Comparison of ENCODE assay signal across 9 cellular contexts in the genomic region with DNA sequence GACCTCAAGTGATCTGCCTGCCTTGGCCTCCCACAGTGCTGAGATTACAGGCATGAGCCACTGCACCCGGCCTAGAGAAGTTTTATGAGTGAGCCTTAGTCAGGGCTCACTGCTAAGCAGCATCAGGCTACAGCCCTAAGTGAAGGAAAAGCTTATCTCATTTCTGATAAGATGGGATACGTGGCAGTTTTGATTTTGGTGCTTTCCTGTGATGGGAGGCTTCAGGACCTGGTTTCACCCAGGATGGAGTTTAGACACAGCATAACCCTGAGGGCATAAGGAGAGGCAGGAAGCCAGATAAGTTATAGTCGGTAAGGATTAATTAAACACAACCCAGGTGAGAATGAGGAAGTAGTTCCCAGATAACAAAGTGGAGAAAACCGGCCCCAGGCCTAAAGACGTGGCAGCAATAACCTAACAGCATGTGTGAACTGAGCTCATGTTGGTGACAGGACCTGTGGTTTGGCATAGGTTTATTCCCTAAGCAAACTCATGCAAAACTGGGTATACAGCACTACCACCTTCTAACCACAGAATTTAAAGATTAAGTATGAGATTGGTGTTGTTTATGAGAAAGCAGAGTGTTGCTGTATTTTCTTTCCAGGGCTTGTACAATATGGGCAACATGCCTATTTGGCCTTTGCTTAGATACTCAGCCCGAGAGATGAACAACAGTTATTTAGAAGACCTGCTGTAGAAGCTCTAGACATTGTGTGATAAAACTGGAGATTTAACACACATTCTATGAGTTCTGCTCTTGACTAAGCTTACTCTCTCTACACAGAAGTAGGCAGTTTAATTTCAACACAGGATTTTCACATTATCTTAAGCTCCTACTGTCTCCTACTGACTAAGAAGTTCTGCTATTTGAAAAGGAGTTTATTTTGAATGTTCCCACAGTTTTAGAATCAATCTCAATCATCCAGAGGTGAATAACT.
DNase-seq lines count a peak whose midpoint lies in the region; ATAC-seq lines count a peak whose summit lies in the region.
"Had no signal": no experiment of that assay in that cellular context is flagged by ENCODE, and none has a peak within 500 bp of the region (broad histone marks: within the 10 kb centered on the region; RNA-seq: fewer than 3 reads in every experiment).

No MANE protein-coding gene starts in this region.

- H3K27ac ChIP-seq in naive thymus-derived CD4-positive, alpha-beta T cell (ENCODE audit: low read depth, low read length) = no peak overlapping the region
- no peak overlapping the region for H3K27ac ChIP-seq in substantia nigra (ENCODE audit: low read depth, low read length, poor library complexity, severe bottlenecking)

- no peaks in the 10 kb centered on the region for H3K27me3 ChIP-seq in naive thymus-derived CD4-positive, alpha-beta T cell (ENCODE audit: control insufficient read depth in 2 of 2, insufficient read depth in 2 of 2, low read length in 2 of 2)

- H3K4me1 Mint-ChIP-seq in activated T-helper 17 cell treated with anti-CD3 and anti-CD28 coated beads, Interleukin-2, amount 50 U/mL, for 72 hours = peaks cover 6% of the 10 kb centered on the region
- H3K4me1 Mint-ChIP-seq in naive thymus-derived CD4-positive, alpha-beta T cell = peaks cover 5 to 11% (median 7%) of the 10 kb centered on the region in 7 donors

- H3K4me3 ChIP-seq in naive thymus-derived CD4-positive, alpha-beta T cell (ENCODE audit: low read length) = no peak overlapping the region

- ATAC-seq in GM18511 (IDR thresholded peaks at IDR 0.05; ENCODE audit: unreplicated experiment) = peak; percentile 78
- peak; percentile 53 for ATAC-seq in HG03432 (IDR thresholded peaks at IDR 0.05; ENCODE audit: unreplicated experiment)
- peak; percentile 91 for ATAC-seq in activated T-helper 17 cell treated with anti-CD3 and anti-CD28 coated beads, Interleukin-2, amount 50 U/mL, for 72 hours (replicated peaks)
- peak; percentile 76 for ATAC-seq in naive thymus-derived CD4-positive, alpha-beta T cell
- ATAC-seq in GM21526 (IDR thresholded peaks at IDR 0.05; ENCODE audit: low FRiP score, unreplicated experiment) = no peak

- peak overlapping the region; percentile 56 for H3K4me3 Mint-ChIP-seq in activated T-helper 17 cell treated with anti-CD3 and anti-CD28 coated beads, Interleukin-2, amount 50 U/mL, for 72 hours
- no peak overlapping the region for H3K4me3 Mint-ChIP-seq in naive thymus-derived CD4-positive, alpha-beta T cell
- H3K4me3 Mint-ChIP-seq: activated CD4-positive, alpha-beta T cell treated with anti-CD3 and anti-CD28 coated beads, Interleukin-2, amount 10 ng/mL, durations not matched to agents 24 days and 14 days had no signal

- no peaks in the 10 kb centered on the region for H3K36me3 Mint-ChIP-seq in activated T-helper 17 cell treated with anti-CD3 and anti-CD28 coated beads, Interleukin-2, amount 50 U/mL, for 72 hours (ENCODE audit: low read depth)
- H3K36me3 Mint-ChIP-seq in naive thymus-derived CD4-positive, alpha-beta T cell = no peaks in the 10 kb centered on the region

- H3K9me3 Mint-ChIP-seq in activated T-helper 17 cell treated with anti-CD3 and anti-CD28 coated beads, Interleukin-2, amount 50 U/mL, for 72 hours = no peaks in the 10 kb centered on the region
- H3K9me3 Mint-ChIP-seq in naive thymus-derived CD4-positive, alpha-beta T cell = peaks cover 0 to 8% (median 0%) of the 10 kb centered on the region in 11 donors
- H3K9me3 Mint-ChIP-seq: activated CD4-positive, alpha-beta T cell treated with anti-CD3 and anti-CD28 coated beads, Interleukin-2, amount 10 ng/mL, durations not matched to agents 24 days and 14 days had no signal

- peak overlapping the region; percentile 93 for H3K27ac Mint-ChIP-seq in activated T-helper 17 cell treated with anti-CD3 and anti-CD28 coated beads, Interleukin-2, amount 50 U/mL, for 72 hours
- H3K27ac Mint-ChIP-seq in naive thymus-derived CD4-positive, alpha-beta T cell = peak overlapping the region in 4 of 9 donors; percentile 18 to 33 (median 23)
- H3K27ac Mint-ChIP-seq: activated CD4-positive, alpha-beta T cell treated with anti-CD3 and anti-CD28 coated beads, Interleukin-2, amount 10 ng/mL, durations not matched to agents 24 days and 14 days had no signal

- DNase-seq in naive thymus-derived CD4-positive, alpha-beta T cell = peak in 3 of 9 donors; percentile 2 to 14 (median 7)
- DNase-seq in glomerular visceral epithelial cell (ENCODE audit: extremely low spot score) (no peak), substantia nigra (lab: John Stamatoyannopoulos, UW) (no peak), NCI-H2107 (lab: John Stamatoyannopoulos, UW) (no peak)
- DNase-seq: activated CD4-positive, alpha-beta T cell treated with anti-CD3 and anti-CD28 coated beads, Interleukin-2, amount 10 ng/mL, durations not matched to agents 24 days and 14 days had no signal

- POLR2A ChIA-PET in naive thymus-derived CD4-positive, alpha-beta T cell (lab: Charles Lee) = interaction anchor here (0.6 kb wide), 2 partner anchors 109 to 541 kb away, joined by 3 read pairs; no protein-coding TSS in a partner anchor

- peaks cover 8% of the 10 kb centered on the region for H3K27me3 Mint-ChIP-seq in activated T-helper 17 cell treated with anti-CD3 and anti-CD28 coated beads, Interleukin-2, amount 50 U/mL, for 72 hours
- peaks cover 0 to 2% (median 0%) of the 10 kb centered on the region in 5 donors for H3K27me3 Mint-ChIP-seq in naive thymus-derived CD4-positive, alpha-beta T cell
- H3K27me3 Mint-ChIP-seq: activated CD4-positive, alpha-beta T cell treated with anti-CD3 and anti-CD28 coated beads, Interleukin-2, amount 10 ng/mL, durations not matched to agents 24 days and 14 days had no signal

- CTCF ChIA-PET in naive thymus-derived CD4-positive, alpha-beta T cell (lab: Charles Lee) = interaction anchor here (0.6 kb wide), 1 partner anchor 373 kb away, joined by 3 read pairs; no protein-coding TSS in a partner anchor

- intact Hi-C loops in naive thymus-derived CD4-positive, alpha-beta T cell (cut with micrococcal nuclease) = no loop called here

- H3K36me3 ChIP-seq in naive thymus-derived CD4-positive, alpha-beta T cell (ENCODE audit: control insufficient read depth in 2 of 3, insufficient read depth in 3 of 3, low read length in 3 of 3) = no peaks in the 10 kb centered on the region

- H3K9me3 ChIP-seq in naive thymus-derived CD4-positive, alpha-beta T cell (ENCODE audit: control insufficient read depth in 2 of 3, low read length in 3 of 3) = no peaks in the 10 kb centered on the region

- H3K4me1 ChIP-seq in naive thymus-derived CD4-positive, alpha-beta T cell (ENCODE audit: control insufficient read depth in 2 of 2, insufficient read depth in 2 of 2, low read length in 2 of 2) = peaks cover 5 to 7% of the 10 kb centered on the region in 2 donors
